ENCODE assay signal across 9 cellular contexts in the genomic region with DNA sequence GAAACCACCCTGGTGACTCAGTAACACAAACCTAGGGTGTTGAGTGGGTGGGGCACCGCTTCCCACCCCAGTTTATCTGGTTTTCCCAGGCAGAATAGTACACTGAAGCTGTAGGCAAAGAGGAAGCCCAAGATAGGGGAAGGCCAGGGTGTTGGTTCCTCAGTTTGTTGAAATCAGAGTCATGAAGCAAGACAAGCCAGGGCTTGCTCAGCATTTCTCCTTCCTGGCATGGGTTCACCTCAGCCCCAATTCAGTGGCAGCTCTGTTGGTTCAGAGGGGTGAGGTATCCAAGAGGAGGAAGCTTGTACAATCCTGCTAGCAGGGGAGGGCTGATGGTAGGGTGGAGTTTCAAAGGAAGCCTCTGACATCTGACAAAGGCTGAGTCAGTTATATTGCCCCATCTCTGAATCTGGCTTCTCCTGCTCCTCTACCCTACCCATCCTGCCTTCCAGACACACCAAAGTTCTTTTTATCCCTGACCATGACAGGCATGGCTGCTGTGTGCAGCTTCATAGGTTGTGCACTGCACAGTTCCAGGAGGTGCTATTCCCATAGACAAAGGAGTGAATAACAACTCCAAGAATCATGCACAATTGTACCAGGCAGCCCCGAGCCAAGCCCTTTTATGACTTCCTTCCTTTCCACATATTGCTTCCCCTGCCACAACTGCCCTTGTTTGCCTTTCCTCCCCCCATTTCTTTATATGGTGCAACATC. TPM values are rescaled to one million over a fixed set of nuclear protein-coding genes. Genes with fewer than 3 reads are reported as not detected.
DNase-seq lines count a peak whose midpoint lies in the region; ATAC-seq, FAIRE-seq and TF ChIP-seq lines count a peak whose summit lies in the region.
"Had no signal": no experiment of that assay in that cellular context is flagged by ENCODE, and none has a peak within 500 bp of the region (broad histone marks: within the 10 kb centered on the region; RNA-seq: fewer than 3 reads in every experiment).

No MANE protein-coding gene starts in this region.

- POLR2A ChIA-PET in MCF 10A (lab: Yijun Ruan, JAX): interaction anchor here (0.6 to 5.9 kb wide), 15 partner anchors 9 to 237 kb away, joined by 3 to 192 read pairs (median 5); a partner anchor contains a TSS
- POLR2A ChIA-PET in WTC11 (lab: Charles Lee): no interaction called here

- no peak for TF ChIP-seq RAD21 in liver (IDR thresholded peaks at IDR 0.05)

- peak; percentile 63 for DNase-seq in A172 (ENCODE audit: low spot score)
- peak; percentile 86 for DNase-seq in LoVo (ENCODE audit: low spot score)
- peak; percentile 99 for DNase-seq in MCF 10A (ENCODE audit: unreplicated experiment)
- DNase-seq in GM19239 (ENCODE audit: insufficient read length, low spot score): no peak
- no peak for DNase-seq in WTC11 (ENCODE audit: low spot score)
- no peak for DNase-seq in effector CD4-positive, alpha-beta T cell
- DNase-seq: CD4-positive, alpha-beta memory T cell had no signal

- TF ChIP-seq CTCF in MCF 10A (IDR thresholded peaks at IDR 0.05; ENCODE audit: unreplicated experiment) (no peak), liver (IDR thresholded peaks at IDR 0.05; ENCODE audit: low read depth, low read length, missing input control) (no peak), WTC11 (IDR thresholded peaks at IDR 0.05) (no peak)

- intact Hi-C loops in MCF 10A (cut with micrococcal nuclease): loop anchor here (1.0 kb wide), 2 partner anchors 9 to 24 kb away; no protein-coding TSS in a partner anchor

- H3K4me1 ChIP-seq in liver (ENCODE audit: control insufficient read depth in 4 of 4, insufficient read depth in 4 of 4, low read length in 3 of 4): peaks cover 0 to 13% (median 7%) of the 10 kb centered on the region in 4 donors

- H3K27me3 ChIP-seq in liver (ENCODE audit: control insufficient read depth in 4 of 4, insufficient read depth in 4 of 4, low read length in 3 of 4): no peaks in the 10 kb centered on the region

- no peaks in the 10 kb centered on the region for H3K36me3 ChIP-seq in liver (ENCODE audit: control insufficient read depth in 4 of 4, insufficient read depth in 3 of 4, low read depth in 1 of 4, low read length in 3 of 4)

- peak overlapping the region; percentile 91 for H3K27ac Mint-ChIP-seq in MCF 10A (ENCODE audit: low read depth, unreplicated experiment)
- no peak overlapping the region for H3K27ac Mint-ChIP-seq in WTC11
- H3K27ac Mint-ChIP-seq: CD4-positive, alpha-beta memory T cell had no signal

- peaks cover 35% of the 10 kb centered on the region for H3K4me1 Mint-ChIP-seq in MCF 10A (ENCODE audit: insufficient read depth, unreplicated experiment)
- peaks cover 19% of the 10 kb centered on the region for H3K4me1 Mint-ChIP-seq in WTC11
- H3K4me1 Mint-ChIP-seq: CD4-positive, alpha-beta memory T cell had no signal

- H3K27me3 Mint-ChIP-seq in MCF 10A (ENCODE audit: insufficient read depth, unreplicated experiment) (no peaks in the 10 kb centered on the region), WTC11 (ENCODE audit: low read depth) (no peaks in the 10 kb centered on the region)
- H3K27me3 Mint-ChIP-seq: CD4-positive, alpha-beta memory T cell had no signal

- H3K36me3 Mint-ChIP-seq in MCF 10A (ENCODE audit: insufficient read depth, unreplicated experiment) (no peaks in the 10 kb centered on the region), WTC11 (0 out of 2 replicates have a peak, but pooled peaks cover 4% of the 10 kb centered on the region)
- H3K36me3 Mint-ChIP-seq: CD4-positive, alpha-beta memory T cell had no signal

- CTCF ChIA-PET in MCF 10A (lab: Yijun Ruan, JAX): interaction anchor here (0.6 to 1.8 kb wide), 4 partner anchors 9 to 157 kb away, joined by 3 to 6 read pairs (median 4); no protein-coding TSS in a partner anchor
- CTCF ChIA-PET in WTC11 (lab: Charles Lee): interaction anchor here (1.0 kb wide), 1 partner anchor 11 kb away, joined by 3 read pairs; no protein-coding TSS in a partner anchor

- H3K4me3 Mint-ChIP-seq in MCF 10A (ENCODE audit: unreplicated experiment) (peak overlapping the region; percentile 29), WTC11 (no peak overlapping the region)
- H3K4me3 Mint-ChIP-seq: CD4-positive, alpha-beta memory T cell had no signal

- H3K27ac ChIP-seq in liver (ENCODE audit: low read depth in 1 of 2, low read length in 2 of 2): no peak overlapping the region

- BruUV-seq in MCF 10A (replicated peaks; lab: Mats Ljungman, UMichigan): no TSS peak

- no peak overlapping the region for H3K9ac ChIP-seq in liver (ENCODE audit: low read depth in 1 of 2, low read length in 2 of 2)

- no peak for ATAC-seq in WTC11
- ATAC-seq in HG03354 (IDR thresholded peaks at IDR 0.05; ENCODE audit: poor library complexity, severe bottlenecking, unreplicated experiment): no peak

- H3K9me3 Mint-ChIP-seq in MCF 10A (ENCODE audit: unreplicated experiment): no peaks in the 10 kb centered on the region
- H3K9me3 Mint-ChIP-seq in WTC11: peaks cover 6% of the 10 kb centered on the region

- no peaks in the 10 kb centered on the region for H3K9me3 ChIP-seq in liver (ENCODE audit: control insufficient read depth in 4 of 4, low read length in 3 of 4)

- no peak for FAIRE-seq in GM19239 (lab: Jason Lieb, UNC)

- H3K4me3 ChIP-seq in liver (ENCODE audit: low read depth in 1 of 3, low read length in 3 of 3): no peak overlapping the region

- WGBS in liver: 74% methylated on average over 2 of the region's 2 CpGs

TF ChIP-seq in liver, 16 proteins besides CTCF, POLR2A, EP300 and RAD21:
- TF ChIP-seq SP1 (IDR thresholded peaks at IDR 0.05): peak; percentile 26
- TF ChIP-seq EGR1 (IDR thresholded peaks at IDR 0.05; ENCODE audit: low read depth in 2 of 2): no peak
TF ChIP-seq in liver: peak in this region for 1.

TF ChIP-seq in WTC11, 78 proteins besides CTCF, POLR2A, EP300 and RAD21:
- TF ChIP-seq ZNF219 (CRISPR knock-in tag; IDR thresholded peaks at IDR 0.05; ENCODE audit: borderline replicate concordance) (no peak), ZNF423 (CRISPR knock-in tag; IDR thresholded peaks at IDR 0.05) (no peak), PRRX2 (CRISPR knock-in tag; IDR thresholded peaks at IDR 0.05) (no peak), SMAD4 (CRISPR knock-in tag; IDR thresholded peaks at IDR 0.05) (no peak), ZBTB21 (CRISPR knock-in tag; IDR thresholded peaks at IDR 0.05; ENCODE audit: borderline replicate concordance) (no peak), ELF4 (CRISPR knock-in tag; IDR thresholded peaks at IDR 0.05; ENCODE audit: low read depth) (no peak), ZNF138 (CRISPR knock-in tag; conservative IDR thresholded peaks at IDR 0.05) (no peak), FOXJ3 (CRISPR knock-in tag; IDR thresholded peaks at IDR 0.05; ENCODE audit: borderline replicate concordance) (no peak), GTF2I (CRISPR knock-in tag; conservative IDR thresholded peaks at IDR 0.05) (no peak)
- TF ChIP-seq, protein P1, sequence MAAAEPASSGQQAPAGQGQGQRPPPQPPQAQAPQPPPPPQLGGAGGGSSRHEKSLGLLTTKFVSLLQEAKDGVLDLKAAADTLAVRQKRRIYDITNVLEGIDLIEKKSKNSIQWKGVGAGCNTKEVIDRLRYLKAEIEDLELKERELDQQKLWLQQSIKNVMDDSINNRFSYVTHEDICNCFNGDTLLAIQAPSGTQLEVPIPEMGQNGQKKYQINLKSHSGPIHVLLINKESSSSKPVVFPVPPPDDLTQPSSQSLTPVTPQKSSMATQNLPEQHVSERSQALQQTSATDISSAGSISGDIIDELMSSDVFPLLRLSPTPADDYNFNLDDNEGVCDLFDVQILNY (CRISPR knock-in tag; IDR thresholded peaks at IDR 0.05): no peak
- TF ChIP-seq, protein P2, sequence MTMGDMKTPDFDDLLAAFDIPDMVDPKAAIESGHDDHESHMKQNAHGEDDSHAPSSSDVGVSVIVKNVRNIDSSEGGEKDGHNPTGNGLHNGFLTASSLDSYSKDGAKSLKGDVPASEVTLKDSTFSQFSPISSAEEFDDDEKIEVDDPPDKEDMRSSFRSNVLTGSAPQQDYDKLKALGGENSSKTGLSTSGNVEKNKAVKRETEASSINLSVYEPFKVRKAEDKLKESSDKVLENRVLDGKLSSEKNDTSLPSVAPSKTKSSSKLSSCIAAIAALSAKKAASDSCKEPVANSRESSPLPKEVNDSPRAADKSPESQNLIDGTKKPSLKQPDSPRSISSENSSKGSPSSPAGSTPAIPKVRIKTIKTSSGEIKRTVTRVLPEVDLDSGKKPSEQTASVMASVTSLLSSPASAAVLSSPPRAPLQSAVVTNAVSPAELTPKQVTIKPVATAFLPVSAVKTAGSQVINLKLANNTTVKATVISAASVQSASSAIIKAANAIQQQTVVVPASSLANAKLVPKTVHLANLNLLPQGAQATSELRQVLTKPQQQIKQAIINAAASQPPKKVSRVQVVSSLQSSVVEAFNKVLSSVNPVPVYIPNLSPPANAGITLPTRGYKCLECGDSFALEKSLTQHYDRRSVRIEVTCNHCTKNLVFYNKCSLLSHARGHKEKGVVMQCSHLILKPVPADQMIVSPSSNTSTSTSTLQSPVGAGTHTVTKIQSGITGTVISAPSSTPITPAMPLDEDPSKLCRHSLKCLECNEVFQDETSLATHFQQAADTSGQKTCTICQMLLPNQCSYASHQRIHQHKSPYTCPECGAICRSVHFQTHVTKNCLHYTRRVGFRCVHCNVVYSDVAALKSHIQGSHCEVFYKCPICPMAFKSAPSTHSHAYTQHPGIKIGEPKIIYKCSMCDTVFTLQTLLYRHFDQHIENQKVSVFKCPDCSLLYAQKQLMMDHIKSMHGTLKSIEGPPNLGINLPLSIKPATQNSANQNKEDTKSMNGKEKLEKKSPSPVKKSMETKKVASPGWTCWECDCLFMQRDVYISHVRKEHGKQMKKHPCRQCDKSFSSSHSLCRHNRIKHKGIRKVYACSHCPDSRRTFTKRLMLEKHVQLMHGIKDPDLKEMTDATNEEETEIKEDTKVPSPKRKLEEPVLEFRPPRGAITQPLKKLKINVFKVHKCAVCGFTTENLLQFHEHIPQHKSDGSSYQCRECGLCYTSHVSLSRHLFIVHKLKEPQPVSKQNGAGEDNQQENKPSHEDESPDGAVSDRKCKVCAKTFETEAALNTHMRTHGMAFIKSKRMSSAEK (CRISPR knock-in tag; IDR thresholded peaks at IDR 0.05; ENCODE audit: borderline replicate concordance): no peak
- TF ChIP-seq, protein P3, sequence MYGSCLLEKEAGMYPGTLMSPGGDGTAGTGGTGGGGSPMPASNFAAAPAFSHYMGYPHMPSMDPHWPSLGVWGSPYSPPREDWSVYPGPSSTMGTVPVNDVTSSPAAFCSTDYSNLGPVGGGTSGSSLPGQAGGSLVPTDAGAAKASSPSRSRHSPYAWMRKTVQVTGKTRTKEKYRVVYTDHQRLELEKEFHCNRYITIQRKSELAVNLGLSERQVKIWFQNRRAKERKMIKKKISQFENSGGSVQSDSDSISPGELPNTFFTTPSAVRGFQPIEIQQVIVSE (CRISPR knock-in tag; IDR thresholded peaks at IDR 0.05; ENCODE audit: borderline replicate concordance): no peak

RNA-seq across cellular contexts. Expression of a gene that starts 24.9 kb away (rescaled TPM):
- 148 and 268 TPM in 2 replicates for total RNA-seq in A172 (2014; rRNA removed; shearing (Covaris generic))
- total RNA-seq in MCF 10A (2022) (139 and 147 TPM in 2 replicates), liver (10 to 100 TPM; 51.5 to 52.2 TPM), WTC11 (2021) (127 to 142 TPM (median 132 TPM) in 3 replicates)
- 10 to 100 TPM; 26.6 to 31.7 TPM for polyA plus RNA-seq in liver

RNA-seq across cellular contexts. Expression of a gene that starts 26.7 kb away (rescaled TPM):
- 29.6 and 38.8 TPM in 2 replicates for total RNA-seq in A172 (2014; rRNA removed; shearing (Covaris generic))
- total RNA-seq in MCF 10A (2022) (0.91 and 2.0 TPM in 2 replicates), liver (under 1 TPM; 0.67 to 0.93 TPM), WTC11 (2021) (48.1 to 60.1 TPM (median 55.8 TPM) in 3 replicates)
- under 1 TPM; 0.26 to 0.68 TPM for polyA plus RNA-seq in liver

Comparison
In these comparisons a context has a peak if more than half of its experiments do, and no peak if none do; other contexts are left out.
1. DNase-seq: peak in A172 (single experiment), LoVo (single experiment) and MCF 10A (single experiment); none in GM19239 (single experiment), WTC11 (single experiment) and effector CD4-positive, alpha-beta T cell (single experiment).
2. RNA of a gene that starts 26.7 kb away (total RNA-seq): 48.1 to 60.1 TPM in WTC11 and 29.6 to 38.8 TPM in A172; 0.91 to 2.0 TPM in MCF 10A and 0.67 to 0.93 TPM in liver; every median in the first group is over 10 times any median in the second.